ENCODE assay signal across 1 cellular context in genomic region chr1:1901641-1902294, GRCh38.
TF ChIP-seq lines count a peak whose summit lies in the region.

No MANE protein-coding gene starts in this region.

TF ChIP-seq in HepG2, 621 proteins besides CTCF, POLR2A, EP300 and RAD21:
- TF ChIP-seq HIC2 (CRISPR knock-in tag; IDR thresholded peaks at IDR 0.05; ENCODE audit: low read depth): peak; percentile 51; the same call in 1 of the 2 replicates
- 0 out of 2 replicates have a peak, but pooled peaks have one; percentile 26 for TF ChIP-seq ESRRA (CRISPR knock-in tag; IDR thresholded peaks at IDR 0.05; ENCODE audit: low read depth)
- 0 out of 2 replicates have a peak, but pooled peaks have one; percentile 13 for TF ChIP-seq RXRA (CRISPR knock-in tag; IDR thresholded peaks at IDR 0.05)
- 0 out of 2 replicates have a peak, but pooled peaks have one; percentile 53 for TF ChIP-seq HNRNPL (IDR thresholded peaks at IDR 0.05; ENCODE audit: low read depth, low read length)
- no peak for TF ChIP-seq RBFOX2 (IDR thresholded peaks at IDR 0.05; ENCODE audit: low read depth, low read length)
- 0 out of 2 replicates have a peak, but pooled peaks have one; percentile 8 for TF ChIP-seq HNF4A (CRISPR knock-in tag; IDR thresholded peaks at IDR 0.05)
- no peak for TF ChIP-seq ZBTB44 (CRISPR knock-in tag; IDR thresholded peaks at IDR 0.05)
- no peak for TF ChIP-seq YY1 (IDR thresholded peaks at IDR 0.05; ENCODE audit: insufficient read depth, insufficient replicate concordance, low read depth, low read length)
